9 cellular contexts compared by ENCODE assay signal in genomic region chr12:9064201-9064814, GRCh38. TPM values are rescaled to one million over a fixed set of nuclear protein-coding genes. Genes with fewer than 3 reads are reported as not detected.
DNase-seq lines count a peak whose midpoint lies in the region; ATAC-seq lines count a peak whose summit lies in the region.
"Had no signal": no experiment of that assay in that cellular context is flagged by ENCODE, and none has a peak within 500 bp of the region (broad histone marks: within the 10 kb centered on the region; RNA-seq: fewer than 3 reads in every experiment).

No MANE protein-coding gene starts in this region.

- DNase-seq in COLO829 (ENCODE audit: low spot score) (peak; percentile 54), H7 (peak; percentile 74), NCI-H526 treated with DMSO at 0.1 percent for 48 hours (lab: John Stamatoyannopoulos, UW) (peak; percentile 49), mucosa of gallbladder (ENCODE audit: low spot score) (peak; percentile 74), NCI-H1436 (lab: John Stamatoyannopoulos, UW) (no peak)
- DNase-seq in activated T-cell treated with anti-CD3 and anti-CD28 coated beads, Interleukin-2, amount 50 U/mL, for 1 hour = peak; percentile 60
- DNase-seq in stimulated activated naive B cell treated with anti-CD40 and anti-IgM and Interleukin-4, amounts not matched to agents 10 μg/mL and 1 μg/mL and 100 μg/mL, for 72 hours = peak; percentile 42

- H3K36me3 ChIP-seq in H7 (replicated peaks; ENCODE audit: control insufficient read depth, insufficient read depth, low read length) = no peaks in the 10 kb centered on the region

- peaks cover 0 to 2% of the 10 kb centered on the region in 2 donors for H3K9me3 Mint-ChIP-seq in stimulated activated naive B cell treated with anti-CD40 and anti-IgM and Interleukin-4, amounts not matched to agents 10 μg/mL and 1 μg/mL and 100 μg/mL, for 72 hours

- peaks cover 2 to 9% of the 10 kb centered on the region in 2 donors for H3K36me3 Mint-ChIP-seq in stimulated activated naive B cell treated with anti-CD40 and anti-IgM and Interleukin-4, amounts not matched to agents 10 μg/mL and 1 μg/mL and 100 μg/mL, for 72 hours

- peaks cover 2 to 5% of the 10 kb centered on the region in 2 donors for H3K4me1 Mint-ChIP-seq in stimulated activated naive B cell treated with anti-CD40 and anti-IgM and Interleukin-4, amounts not matched to agents 10 μg/mL and 1 μg/mL and 100 μg/mL, for 72 hours

- peak overlapping the region; percentile 88 to 91 for H3K4me3 Mint-ChIP-seq in stimulated activated naive B cell treated with anti-CD40 and anti-IgM and Interleukin-4, amounts not matched to agents 10 μg/mL and 1 μg/mL and 100 μg/mL, for 72 hours

- ATAC-seq in esophagus mucosa = peak; percentile 64
- ATAC-seq in stimulated activated naive B cell treated with anti-CD40 and anti-IgM and Interleukin-4, amounts not matched to agents 10 μg/mL and 1 μg/mL and 100 μg/mL, for 72 hours (replicated peaks) = peak; percentile 94

- no peaks in the 10 kb centered on the region for H3K27me3 ChIP-seq in H7 (ENCODE audit: control insufficient read depth, insufficient read depth, low read length)

- H3K4me3 ChIP-seq in H7 (ENCODE audit: insufficient read depth, low read depth, low read length) = peak overlapping the region; percentile 91

- H3K27me3 Mint-ChIP-seq in stimulated activated naive B cell treated with anti-CD40 and anti-IgM and Interleukin-4, amounts not matched to agents 10 μg/mL and 1 μg/mL and 100 μg/mL, for 72 hours = peaks cover 13% of the 10 kb centered on the region in 2 donors

- peak overlapping the region; percentile 44 for H3K27ac Mint-ChIP-seq in stimulated activated naive B cell treated with anti-CD40 and anti-IgM and Interleukin-4, amounts not matched to agents 10 μg/mL and 1 μg/mL and 100 μg/mL, for 72 hours

RNA-seq across cellular contexts. Expression of gene A2M, which starts 51.4 kb away (rescaled TPM):
- total RNA-seq in H7 (2014; rRNA removed; shearing (Covaris generic)) = 0.37 TPM in 1 of 2 replicates, not detected in the other
- total RNA-seq in esophagus mucosa = 86.9 TPM
- 550 TPM for total RNA-seq in mucosa of gallbladder
- total RNA-seq: T-helper 1 cell treated with Interleukin-12 subunit alpha and Interleukin-12 subunit beta and Interleukin-4 antibody, amounts not matched to agents 30 ng/mL and 1 ng/mL, for 36 hours had no signal

Comparison
In these comparisons a context has a peak if more than half of its experiments do, and no peak if none do; other contexts are left out.
1. RNA of gene A2M, which starts 51.4 kb away (total RNA-seq): 550 TPM in mucosa of gallbladder (single experiment) and 86.9 TPM in esophagus mucosa (single experiment); 0.37 TPM in H7; every median in the first group is over 10 times any median in the second.